10 cellular contexts compared by ENCODE assay signal in genomic region chr3:58419782-58420512, GRCh38. TPM values are rescaled to one million over a fixed set of nuclear protein-coding genes. Genes with fewer than 3 reads are reported as not detected.
DNase-seq lines count a peak whose midpoint lies in the region; ATAC-seq and TF ChIP-seq lines count a peak whose summit lies in the region.
"Had no signal": no experiment of that assay in that cellular context is flagged by ENCODE, and none has a peak within 500 bp of the region (broad histone marks: within the 10 kb centered on the region; RNA-seq: fewer than 3 reads in every experiment).

No MANE protein-coding gene starts in this region.

- DNase-seq in activated CD8-positive, alpha-beta T cell treated with anti-CD3 and anti-CD28 coated beads for 36 hours: no peak
- DNase-seq in activated CD8-positive, alpha-beta T cell treated with anti-CD3 and anti-CD28 coated beads, Interleukin-2, amount 10 ng/mL, durations not matched to agents 7 days and 5 days: no peak
- DNase-seq in fibroblast of mammary gland (ENCODE audit: low read depth): peak; percentile 63
- no peak for DNase-seq in NCI-H510A (lab: John Stamatoyannopoulos, UW)
- DNase-seq in NCI-H748 treated with DMSO at 0.1 percent for 48 hours (lab: John Stamatoyannopoulos, UW): no peak
- no peak for DNase-seq in effector CD8-positive, alpha-beta T cell (lab: John Stamatoyannopoulos, UW)

- no peak for ATAC-seq in activated CD8-positive, alpha-beta T cell treated with anti-CD3 and anti-CD28 coated beads for 36 hours
- ATAC-seq in activated CD8-positive, alpha-beta T cell treated with anti-CD3 and anti-CD28 coated beads, Interleukin-2, amount 10 ng/mL, durations not matched to agents 7 days and 5 days: no peak
- ATAC-seq in HG03139 (IDR thresholded peaks at IDR 0.05; ENCODE audit: unreplicated experiment): peak; percentile 50

- no peaks in the 10 kb centered on the region for H3K27me3 ChIP-seq in subcutaneous abdominal adipose tissue (ENCODE audit: control insufficient read depth in 5 of 5, insufficient read depth in 4 of 5, low read length in 5 of 5)

- CTCF ChIA-PET in activated CD8-positive, alpha-beta T cell treated with anti-CD3 and anti-CD28 coated beads for 36 hours (lab: Charles Lee): no interaction called here
- CTCF ChIA-PET in activated CD8-positive, alpha-beta T cell treated with anti-CD3 and anti-CD28 coated beads, Interleukin-2, amount 10 ng/mL, durations not matched to agents 7 days and 5 days (lab: Charles Lee): interaction anchor here (0.6 to 5.4 kb wide), 7 partner anchors 13 to 114 kb away, joined by 3 to 43 read pairs (median 3); partner anchors contain the start of genes HTD2, PDHB and RPP14

- intact Hi-C loops in activated CD8-positive, alpha-beta T cell treated with anti-CD3 and anti-CD28 coated beads for 36 hours (cut with micrococcal nuclease): loop anchor here (10.0 kb wide), 1 partner anchor 235 kb away; no protein-coding TSS in a partner anchor

- H3K27ac Mint-ChIP-seq in activated CD8-positive, alpha-beta T cell treated with anti-CD3 and anti-CD28 coated beads for 36 hours: peak overlapping the region; percentile 68
- no peak overlapping the region for H3K27ac Mint-ChIP-seq in activated CD8-positive, alpha-beta T cell treated with anti-CD3 and anti-CD28 coated beads, Interleukin-2, amount 10 ng/mL, durations not matched to agents 7 days and 5 days

- peak overlapping the region; percentile 25 to 66 (median 53) for H3K9ac ChIP-seq in subcutaneous abdominal adipose tissue (ENCODE audit: low read length in 5 of 5)

- H3K27ac ChIP-seq in subcutaneous abdominal adipose tissue (ENCODE audit: low read depth, low read length): peak overlapping the region; percentile 63
- H3K27ac ChIP-seq: C4-2B, VCaP had no signal

- H3K9me3 ChIP-seq in subcutaneous abdominal adipose tissue (ENCODE audit: control insufficient read depth in 5 of 5, low read length in 5 of 5): no peaks in the 10 kb centered on the region

- no peaks in the 10 kb centered on the region for H3K27me3 Mint-ChIP-seq in activated CD8-positive, alpha-beta T cell treated with anti-CD3 and anti-CD28 coated beads for 36 hours
- H3K27me3 Mint-ChIP-seq in activated CD8-positive, alpha-beta T cell treated with anti-CD3 and anti-CD28 coated beads, Interleukin-2, amount 10 ng/mL, durations not matched to agents 7 days and 5 days (ENCODE audit: low read depth): no peaks in the 10 kb centered on the region

- H3K4me1 Mint-ChIP-seq in activated CD8-positive, alpha-beta T cell treated with anti-CD3 and anti-CD28 coated beads for 36 hours (ENCODE audit: low read depth): peaks cover 5% of the 10 kb centered on the region
- H3K4me1 Mint-ChIP-seq in activated CD8-positive, alpha-beta T cell treated with anti-CD3 and anti-CD28 coated beads, Interleukin-2, amount 10 ng/mL, durations not matched to agents 7 days and 5 days (ENCODE audit: low read depth): peaks cover 9% of the 10 kb centered on the region

- no peaks in the 10 kb centered on the region for H3K9me3 Mint-ChIP-seq in activated CD8-positive, alpha-beta T cell treated with anti-CD3 and anti-CD28 coated beads for 36 hours
- H3K9me3 Mint-ChIP-seq in activated CD8-positive, alpha-beta T cell treated with anti-CD3 and anti-CD28 coated beads, Interleukin-2, amount 10 ng/mL, durations not matched to agents 7 days and 5 days (ENCODE audit: insufficient read depth): no peaks in the 10 kb centered on the region

- POLR2A ChIA-PET in activated CD8-positive, alpha-beta T cell treated with anti-CD3 and anti-CD28 coated beads for 36 hours (lab: Charles Lee): no interaction called here
- POLR2A ChIA-PET in activated CD8-positive, alpha-beta T cell treated with anti-CD3 and anti-CD28 coated beads, Interleukin-2, amount 10 ng/mL, durations not matched to agents 7 days and 5 days (lab: Charles Lee): no interaction called here

- no peak overlapping the region for H3K4me3 Mint-ChIP-seq in activated CD8-positive, alpha-beta T cell treated with anti-CD3 and anti-CD28 coated beads for 36 hours
- H3K4me3 Mint-ChIP-seq in activated CD8-positive, alpha-beta T cell treated with anti-CD3 and anti-CD28 coated beads, Interleukin-2, amount 10 ng/mL, durations not matched to agents 7 days and 5 days: no peak overlapping the region

- H3K4me3 ChIP-seq in fibroblast of mammary gland (ENCODE audit: control insufficient read depth, low read depth, low read length) (no peak overlapping the region), subcutaneous abdominal adipose tissue (ENCODE audit: low read depth in 1 of 5, low read length in 5 of 5) (peak overlapping the region in 1 of 5 donors; percentile 20)

- H3K36me3 Mint-ChIP-seq in activated CD8-positive, alpha-beta T cell treated with anti-CD3 and anti-CD28 coated beads for 36 hours (ENCODE audit: low read depth): peaks cover 13% of the 10 kb centered on the region
- peaks cover 25% of the 10 kb centered on the region for H3K36me3 Mint-ChIP-seq in activated CD8-positive, alpha-beta T cell treated with anti-CD3 and anti-CD28 coated beads, Interleukin-2, amount 10 ng/mL, durations not matched to agents 7 days and 5 days (ENCODE audit: low read depth)

- peaks cover 2 to 43% (median 14%) of the 10 kb centered on the region in 5 donors for H3K4me1 ChIP-seq in subcutaneous abdominal adipose tissue (ENCODE audit: control insufficient read depth in 5 of 5, insufficient read depth in 5 of 5, low read length in 5 of 5)

- no peak for TF ChIP-seq CTCF in activated CD8-positive, alpha-beta T cell treated with anti-CD3 and anti-CD28 coated beads for 36 hours (IDR thresholded peaks at IDR 0.05)
- no peak for TF ChIP-seq CTCF in fibroblast of mammary gland (conservative IDR thresholded peaks at IDR 0.05; ENCODE audit: control insufficient read depth, insufficient read depth, low read depth, low read length)

- H3K36me3 ChIP-seq in subcutaneous abdominal adipose tissue (ENCODE audit: control insufficient read depth in 5 of 5, insufficient read depth in 5 of 5, low read length in 5 of 5): peaks cover 11 to 64% (median 31%) of the 10 kb centered on the region in 5 donors

RNA-seq across cellular contexts. Expression of gene PDHB, which starts 13.7 kb away (rescaled TPM):
- 10 to 100 TPM; 53.9 to 58.8 TPM for total RNA-seq in activated CD8-positive, alpha-beta T cell treated with anti-CD3 and anti-CD28 coated beads for 36 hours
- 10 to 100 TPM; 48.9 to 50.3 TPM for total RNA-seq in activated CD8-positive, alpha-beta T cell treated with anti-CD3 and anti-CD28 coated beads, Interleukin-2, amount 10 ng/mL, durations not matched to agents 7 days and 5 days
